8 cellular contexts compared by ENCODE assay signal in genomic region chr5:159773062-159773924, GRCh38.
DNase-seq lines count a peak whose midpoint lies in the region; ATAC-seq, FAIRE-seq and TF ChIP-seq lines count a peak whose summit lies in the region.

No MANE protein-coding gene starts in this region.

- no peaks in the 10 kb centered on the region for H3K9me3 ChIP-seq in WERI-Rb-1 (ENCODE audit: severe bottlenecking)
- H3K9me3 ChIP-seq in small intestine (ENCODE audit: control insufficient read depth, low read depth): no peaks in the 10 kb centered on the region

- 1 to 3% (median 2%) methylated on average over 54 to 71 of the region's 71 CpGs for WGBS in small intestine, 3 donors

- H3K27ac ChIP-seq in WERI-Rb-1: no peak overlapping the region
- H3K27ac ChIP-seq in small intestine (ENCODE audit: low read depth in 1 of 2, low read length in 1 of 2): no peak overlapping the region

- DNase-seq in GM03348 (ENCODE audit: low spot score) (peak; percentile 93), Kasumi-1 (lab: John Stamatoyannopoulos, UW) (peak; percentile 27 to 31), WERI-Rb-1 (peak; percentile 72), T47D (ENCODE audit: low read depth in 1 of 2, low spot score in 1 of 2) (peak; percentile 59 to 62), iPS-NIHi11 (ENCODE audit: low spot score) (peak; percentile 76), small intestine (peak; percentile 6), NCI-H345 treated with DMSO at 0.1 percent for 48 hours (lab: John Stamatoyannopoulos, UW; ENCODE audit: unreplicated experiment) (no peak)

- no peak for FAIRE-seq in small intestine (lab: Jason Lieb, UNC)

- peak overlapping the region; percentile 41 for H3K4me3 ChIP-seq in WERI-Rb-1 (ENCODE audit: low read depth, low read length)
- H3K4me3 ChIP-seq in small intestine (ENCODE audit: low read depth in 1 of 2, low read length in 2 of 2): no peak overlapping the region

- in situ Hi-C loops in T47D (cut with HindIII; ENCODE audit: low pct_unique_long_range_greater_than_20kb, low sequenced_read_pairs): no loop called here

- H3K27me3 ChIP-seq in WERI-Rb-1 (ENCODE audit: insufficient read depth, low read depth, severe bottlenecking): peaks cover 22% of the 10 kb centered on the region
- H3K27me3 ChIP-seq in small intestine (ENCODE audit: control insufficient read depth in 2 of 2, insufficient read depth in 2 of 2, low read length in 2 of 2): peaks cover 0 to 5% of the 10 kb centered on the region in 2 donors

- H3K36me3 ChIP-seq in WERI-Rb-1 (no peaks in the 10 kb centered on the region), small intestine (ENCODE audit: control insufficient read depth in 2 of 2, insufficient read depth in 2 of 2, low read length in 2 of 2) (no peaks in the 10 kb centered on the region)

- no peaks in the 10 kb centered on the region for H3K4me1 ChIP-seq in small intestine (ENCODE audit: control insufficient read depth in 2 of 2, insufficient read depth in 1 of 2, low read depth in 1 of 2, low read length in 1 of 2)

- ATAC-seq in GM21825 (IDR thresholded peaks at IDR 0.05; ENCODE audit: unreplicated experiment): peak; percentile 96

- TF ChIP-seq CTCF in WERI-Rb-1 (IDR thresholded peaks at IDR 0.05; ENCODE audit: low read depth, low read length): peak; percentile 76
